ENCODE assay signal across 17 cellular contexts in genomic region chr3:46952813-46953212, GRCh38. TPM values are rescaled to one million over a fixed set of nuclear protein-coding genes. Genes with fewer than 3 reads are reported as not detected.
DNase-seq lines count a peak whose midpoint lies in the region; ATAC-seq and TF ChIP-seq lines count a peak whose summit lies in the region.
"Had no signal": no experiment of that assay in that cellular context is flagged by ENCODE, and none has a peak within 500 bp of the region (broad histone marks: within the 10 kb centered on the region; RNA-seq: fewer than 3 reads in every experiment).

No MANE protein-coding gene starts in this region.

- H4K20me1 ChIP-seq in HCT116 (ENCODE audit: insufficient read depth) (peaks cover 49% of the 10 kb centered on the region), neural progenitor cell (ENCODE audit: low read depth) (peaks cover 98% of the 10 kb centered on the region)

- ATAC-seq in activated T-cell treated with anti-CD3 and anti-CD28 coated beads, Interleukin-2, amount 50 U/mL, for 72 hours (replicated peaks in 1 of 2) = no peak
- ATAC-seq in HCT116 = no peak
- no peak for ATAC-seq in gastrocnemius medialis
- ATAC-seq: left lung had no signal

- H3K36me3 Mint-ChIP-seq in activated T-cell treated with anti-CD3 and anti-CD28 coated beads, Interleukin-2, amount 50 U/mL, for 72 hours (ENCODE audit: insufficient read depth in 2 of 2) = peaks cover 0 to 3% of the 10 kb centered on the region in 2 donors
- H3K36me3 Mint-ChIP-seq in activated naive CD8-positive, alpha-beta T cell treated with anti-CD3 and anti-CD28 coated beads for 36 hours = peaks cover 37% of the 10 kb centered on the region
- peaks cover 8% of the 10 kb centered on the region for H3K36me3 Mint-ChIP-seq in neural progenitor cell

- no peak for TF ChIP-seq RAD21 in HCT116 (IDR thresholded peaks at IDR 0.05; ENCODE audit: low read depth)

- H3K36me3 ChIP-seq in HCT116 (ENCODE audit: control insufficient read depth in 1 of 2, insufficient read depth in 2 of 2, low read length in 2 of 2) (no peaks in the 10 kb centered on the region), gastrocnemius medialis (no peaks in the 10 kb centered on the region), neural progenitor cell (no peaks in the 10 kb centered on the region), H7 (replicated peaks; ENCODE audit: control insufficient read depth, insufficient read depth, low read length) (peaks cover 1% of the 10 kb centered on the region)
- H3K36me3 ChIP-seq: ascending aorta, left lung had no signal

- H3K4me3 Mint-ChIP-seq in activated T-cell treated with anti-CD3 and anti-CD28 coated beads, Interleukin-2, amount 50 U/mL, for 72 hours = peak overlapping the region; percentile 0 to 15
- H3K4me3 Mint-ChIP-seq in activated naive CD8-positive, alpha-beta T cell treated with anti-CD3 and anti-CD28 coated beads for 36 hours = no peak overlapping the region
- no peak overlapping the region for H3K4me3 Mint-ChIP-seq in neural progenitor cell
- H3K4me3 Mint-ChIP-seq: neural crest cell had no signal

- H3K4me1 ChIP-seq in HCT116 (ENCODE audit: control insufficient read depth in 1 of 2, insufficient read depth in 2 of 2, low read length in 2 of 2) (peaks cover 31 to 58% of the 10 kb centered on the region in 2 experiments), gastrocnemius medialis (peaks cover 75 to 84% of the 10 kb centered on the region in 2 donors), neural progenitor cell (peaks cover 5% of the 10 kb centered on the region)

- no peak for TF ChIP-seq CTCF in HCT116 (IDR thresholded peaks at IDR 0.05 in 2 of 3, conservative IDR thresholded peaks at IDR 0.05 in 1 of 3; ENCODE audit: borderline replicate concordance in 1 of 3, insufficient read depth in 1 of 3, low read depth in 2 of 3, low read length in 2 of 3)
- TF ChIP-seq CTCF in gastrocnemius medialis (IDR thresholded peaks at IDR 0.05 in 4 of 5, conservative IDR thresholded peaks at IDR 0.05 in 1 of 5) = no peak
- no peak for TF ChIP-seq CTCF in neural progenitor cell (IDR thresholded peaks at IDR 0.05)

- intact Hi-C loops in HCT116 (cut with micrococcal nuclease) = no loop called here
- intact Hi-C loops in gastrocnemius medialis (cut with DNase I; ENCODE audit: low total_unique reads) = no loop called here

- no peaks in the 10 kb centered on the region for H3K27me3 ChIP-seq in HCT116 (ENCODE audit: insufficient read depth, low read length)
- no peaks in the 10 kb centered on the region for H3K27me3 ChIP-seq in gastrocnemius medialis
- no peaks in the 10 kb centered on the region for H3K27me3 ChIP-seq in neural progenitor cell
- H3K27me3 ChIP-seq in H7 (ENCODE audit: control insufficient read depth, insufficient read depth, low read length) = no peaks in the 10 kb centered on the region
- H3K27me3 ChIP-seq: ascending aorta, left lung, SJSA1 had no signal

- H3K4me3 ChIP-seq in HCT116 (replicated peaks in 1 of 2; ENCODE audit: low read depth in 1 of 2, low read length in 2 of 2) = no peak overlapping the region
- H3K4me3 ChIP-seq in gastrocnemius medialis = no peak overlapping the region
- H3K4me3 ChIP-seq in neural progenitor cell = no peak overlapping the region
- H3K4me3 ChIP-seq in H7 (ENCODE audit: insufficient read depth, low read depth, low read length) = no peak overlapping the region
- H3K4me3 ChIP-seq: ascending aorta, left lung, SJSA1 had no signal

- H3K9me3 ChIP-seq in HCT116 (ENCODE audit: control insufficient read depth in 1 of 2, insufficient read depth in 1 of 2, low read depth in 1 of 2, low read length in 2 of 2) (no peaks in the 10 kb centered on the region), gastrocnemius medialis (no peaks in the 10 kb centered on the region), neural progenitor cell (ENCODE audit: low read depth) (no peaks in the 10 kb centered on the region)
- H3K9me3 ChIP-seq: ascending aorta, left lung, SJSA1 had no signal

- CTCF ChIA-PET in HCT116 (lab: Charles Lee) = no interaction called here

- no peaks in the 10 kb centered on the region for H3K9me3 Mint-ChIP-seq in activated T-cell treated with anti-CD3 and anti-CD28 coated beads, Interleukin-2, amount 50 U/mL, for 72 hours
- no peaks in the 10 kb centered on the region for H3K9me3 Mint-ChIP-seq in activated naive CD8-positive, alpha-beta T cell treated with anti-CD3 and anti-CD28 coated beads for 36 hours
- H3K9me3 Mint-ChIP-seq in neural progenitor cell = no peaks in the 10 kb centered on the region
- H3K9me3 Mint-ChIP-seq: neural crest cell had no signal

- H3K9ac ChIP-seq in HCT116 (ENCODE audit: low read length) = no peak overlapping the region
- H3K9ac ChIP-seq in neural progenitor cell = no peak overlapping the region

- DNase-seq in activated T-cell treated with anti-CD3 and anti-CD28 coated beads, Interleukin-2, amount 50 U/mL, for 72 hours = no peak
- DNase-seq in activated T-cell treated with anti-CD3 and anti-CD28 coated beads, Interleukin-2, amount 50 U/mL, for 1 hour = no peak
- DNase-seq in HCT116 (ENCODE audit: low read depth, low spot score) (no peak), gastrocnemius medialis (no peak), neural progenitor cell (ENCODE audit: low spot score) (no peak), H7 (no peak), COLO829 (ENCODE audit: low spot score) (no peak)
- DNase-seq in activated naive CD8-positive, alpha-beta T cell treated with anti-CD3 and anti-CD28 coated beads for 36 hours = no peak
- DNase-seq: GOT3; IMR-90; left lung; NCI-H1417; NCI-H446; stimulated activated naive CD4-positive, alpha-beta T cell treated with Interleukin-2 at 50 U/mL for 16 hours had no signal

- H3K79me2 ChIP-seq in HCT116 (ENCODE audit: insufficient read depth, low read length) = peaks cover 98% of the 10 kb centered on the region
- H3K79me2 ChIP-seq in neural progenitor cell (ENCODE audit: low read depth) = peaks cover 98% of the 10 kb centered on the region

- H3K9me2 ChIP-seq in HCT116 (ENCODE audit: insufficient read depth) = no peaks in the 10 kb centered on the region

- POLR2A ChIA-PET in HCT116 (lab: Charles Lee) = no interaction called here

- TF ChIP-seq POLR2A in HCT116 (IDR thresholded peaks at IDR 0.05; ENCODE audit: borderline replicate concordance, extremely low read depth, insufficient read depth, insufficient read length) = no peak
- no peak for TF ChIP-seq POLR2A in gastrocnemius medialis (IDR thresholded peaks at IDR 0.05)

- no peak overlapping the region for H2AFZ ChIP-seq in HCT116 (ENCODE audit: low read depth, low read length, poor library complexity, severe bottlenecking)
- no peak overlapping the region for H2AFZ ChIP-seq in neural progenitor cell (replicated peaks)

- BruUV-seq in HCT116 (replicated peaks; lab: Mats Ljungman, UMichigan) = TSS peak; percentile 11

- H3K4me2 ChIP-seq in HCT116 (ENCODE audit: low read length) = no peak overlapping the region
- H3K4me2 ChIP-seq in neural progenitor cell = no peak overlapping the region

- no peaks in the 10 kb centered on the region for H3K27me3 Mint-ChIP-seq in activated T-cell treated with anti-CD3 and anti-CD28 coated beads, Interleukin-2, amount 50 U/mL, for 72 hours (ENCODE audit: low read depth)
- no peaks in the 10 kb centered on the region for H3K27me3 Mint-ChIP-seq in activated naive CD8-positive, alpha-beta T cell treated with anti-CD3 and anti-CD28 coated beads for 36 hours
- H3K27me3 Mint-ChIP-seq in neural progenitor cell (ENCODE audit: insufficient read depth, low read depth) = peaks cover 9% of the 10 kb centered on the region

- H3K4me1 Mint-ChIP-seq in activated T-cell treated with anti-CD3 and anti-CD28 coated beads, Interleukin-2, amount 50 U/mL, for 72 hours (ENCODE audit: low read depth) = peaks cover 89% of the 10 kb centered on the region
- peaks cover 80% of the 10 kb centered on the region for H3K4me1 Mint-ChIP-seq in activated naive CD8-positive, alpha-beta T cell treated with anti-CD3 and anti-CD28 coated beads for 36 hours
- peaks cover 23% of the 10 kb centered on the region for H3K4me1 Mint-ChIP-seq in neural progenitor cell

- H3K27ac ChIP-seq in HCT116 (ENCODE audit: low read depth, low read length) (no peak overlapping the region), gastrocnemius medialis (peak overlapping the region; percentile 3 to 40 (median 22)), neural progenitor cell (no peak overlapping the region)
- H3K27ac ChIP-seq: ascending aorta, SJSA1 had no signal

- no peak overlapping the region for H3K27ac Mint-ChIP-seq in activated T-cell treated with anti-CD3 and anti-CD28 coated beads, Interleukin-2, amount 50 U/mL, for 72 hours
- H3K27ac Mint-ChIP-seq in activated naive CD8-positive, alpha-beta T cell treated with anti-CD3 and anti-CD28 coated beads for 36 hours = peak overlapping the region; percentile 92
- H3K27ac Mint-ChIP-seq in neural progenitor cell = no peak overlapping the region

- in situ Hi-C loops in gastrocnemius medialis (cut with MboI; ENCODE audit: low sequenced_read_pairs in 4 of 4) = no loop called here

- no peaks in the 10 kb centered on the region for H3F3A ChIP-seq in neural progenitor cell (ENCODE audit: low read depth)

- RAD21 ChIA-PET in HCT116 (lab: Charles Lee; ENCODE audit: low non-redundant PET in 1 of 2, low total read pairs in 2 of 2, uncharacterized antibody in 2 of 2, unreplicated experiment in 2 of 2) = no interaction called here

TF ChIP-seq in HCT116, 20 proteins besides CTCF, POLR2A, EP300 and RAD21 (continues in another document):
- TF ChIP-seq ATF3 (IDR thresholded peaks at IDR 0.05) (no peak), CBX3 (IDR thresholded peaks at IDR 0.05; ENCODE audit: low read depth) (no peak), POLR2AphosphoS5 (IDR thresholded peaks at IDR 0.05; ENCODE audit: low read depth, low read length) (no peak)

RNA-seq across cellular contexts. Expression of gene CCDC12, which starts 23.7 kb away (rescaled TPM):
- total RNA-seq in activated T-cell treated with anti-CD3 and anti-CD28 coated beads, Interleukin-2, amount 50 U/mL, for 72 hours = 10 to 100 TPM; 54.7 to 56.2 TPM
- total RNA-seq in HCT116 (2021; ENCODE audit: unreplicated experiment) (46.5 TPM), gastrocnemius medialis (10 to 100 TPM; 24.6 to 32.0 (median 29.0) TPM), neural progenitor cell (ENCODE audit: low replicate concordance) (17.9 and 44.0 TPM in 2 replicates)
- polyA plus RNA-seq in HCT116 (2012) = 53.5 and 55.3 TPM in 2 replicates
- total RNA-seq in activated naive CD8-positive, alpha-beta T cell treated with anti-CD3 and anti-CD28 coated beads for 36 hours = 10 to 100 TPM; 48.8 to 55.4 TPM
- total RNA-seq in H7 (2014; rRNA removed; shearing (Covaris generic)) = 40.0 and 40.9 TPM in 2 replicates

RNA-seq across cellular contexts. Expression of gene NBEAL2, which starts 26.7 kb away (rescaled TPM):
- 10 to 100 TPM; 84.0 to 87.4 TPM for total RNA-seq in activated T-cell treated with anti-CD3 and anti-CD28 coated beads, Interleukin-2, amount 50 U/mL, for 72 hours
- total RNA-seq in HCT116 (2021; ENCODE audit: unreplicated experiment) (72.9 TPM), gastrocnemius medialis (1 to 10 TPM; 4.1 to 8.7 (median 7.5) TPM), neural progenitor cell (ENCODE audit: low replicate concordance) (6.3 and 19.1 TPM in 2 replicates)
- 55.2 and 61.9 TPM in 2 replicates for polyA plus RNA-seq in HCT116 (2012)
- total RNA-seq in activated naive CD8-positive, alpha-beta T cell treated with anti-CD3 and anti-CD28 coated beads for 36 hours = 10 to 100 TPM; 63.1 to 67.4 TPM
- total RNA-seq in H7 (2014; rRNA removed; shearing (Covaris generic)) = 51.6 and 65.4 TPM in 2 replicates

Comparison
In these comparisons a context has a peak if more than half of its experiments do, and no peak if none do; other contexts are left out.
1. H3K4me3 Mint-ChIP-seq: peak in activated T-cell treated with anti-CD3 and anti-CD28 coated beads, Interleukin-2, amount 50 U/mL, for 72 hours (2 of 2); none in activated naive CD8-positive, alpha-beta T cell treated with anti-CD3 and anti-CD28 coated beads for 36 hours (single experiment) and neural progenitor cell (single experiment).
2. H3K27ac ChIP-seq: peak in gastrocnemius medialis (4 of 4); none in HCT116 (single experiment) and neural progenitor cell (single experiment).